In the genomic region with DNA sequence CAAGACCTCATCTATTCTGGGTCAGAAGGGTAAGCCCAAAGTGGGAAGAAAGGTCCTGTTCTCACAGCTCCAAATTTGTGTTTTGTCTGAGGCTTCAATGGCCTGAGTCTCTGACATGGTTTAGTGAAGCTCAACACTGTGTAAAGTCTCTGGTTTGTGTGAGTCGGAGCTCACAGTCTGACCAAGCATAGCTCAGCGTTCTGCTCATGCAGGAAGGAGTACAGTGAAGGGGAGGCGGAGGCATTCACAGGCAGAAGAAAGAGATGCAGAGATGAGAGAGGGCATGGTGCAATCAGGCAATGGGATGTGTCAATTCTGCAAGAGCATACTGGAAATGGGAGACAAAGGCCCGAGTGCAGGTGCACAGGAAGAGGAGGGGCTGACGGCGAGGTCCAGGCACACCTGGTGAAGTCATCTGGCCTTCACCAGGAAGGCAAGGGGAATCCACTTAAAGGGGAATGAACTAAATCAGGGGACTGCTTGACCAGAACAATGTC, we compare ENCODE assay signal across 28 cellular contexts.
A peak's percentile ranks its signal among the peaks of the same experiment; 100 is the strongest.
DNase-seq lines count a peak whose midpoint lies in the region; ATAC-seq lines count a peak whose summit lies in the region.
"Had no signal": no experiment of that assay in that cellular context is flagged by ENCODE, and none has a peak within 500 bp of the region (broad histone marks: within the 10 kb centered on the region; RNA-seq: fewer than 3 reads in every experiment).

No MANE protein-coding gene starts in this region.

- ATAC-seq in esophagus mucosa (peak; percentile 71), HG03159 (IDR thresholded peaks at IDR 0.05; ENCODE audit: unreplicated experiment) (no peak)
- ATAC-seq: activated naive CD4-positive, alpha-beta T cell treated with anti-CD3 and anti-CD28 coated beads, Interleukin-2, amount 50 U/mL, for 72 hours; gastrocnemius medialis; lower lobe of right lung; mucosa of descending colon; natural killer cell; pancreas; stimulated activated naive B cell treated with anti-CD40 and anti-IgM and Interleukin-4, amounts not matched to agents 10 μg/mL and 1 μg/mL and 100 μg/mL, for 72 hours had no signal

- DNase-seq in NCI-H2107 treated with DMSO at 0.1 percent for 48 hours (lab: John Stamatoyannopoulos, UW; ENCODE audit: unreplicated experiment) (peak; percentile 4), NCI-H2107 (lab: John Stamatoyannopoulos, UW) (no peak), NCI-H510A treated with DMSO at 0.1 percent for 48 hours (lab: John Stamatoyannopoulos, UW) (peak; percentile 8), renal cortical epithelial cell (ENCODE audit: low read depth) (peak; percentile 57), ureter (ENCODE audit: low spot score) (no peak), NAMALWA (ENCODE audit: low spot score) (no peak)
- DNase-seq: 8988T; activated CD4-positive, alpha-beta T cell treated with anti-CD3 and anti-CD28 coated beads for 48 hours; amygdala; COR-L47; DND-41; dorsolateral prefrontal cortex; gastrocnemius medialis; KG1; lower lobe of right lung; mucosa of descending colon; natural killer cell; NCI-H2171 treated with DMSO at 0.1 percent for 48 hours; NCI-H526; pancreas; Peyer's patch; retina; SHP77 treated with DMSO at 0.1 percent for 48 hours; stimulated activated naive B cell treated with anti-CD40 and anti-IgM and Interleukin-4, amounts not matched to agents 10 μg/mL and 1 μg/mL and 100 μg/mL, for 72 hours; T1000 had no signal

Comparison
In these comparisons a context has a peak if more than half of its experiments do, and no peak if none do; other contexts are left out.
1. DNase-seq: peak in NCI-H2107 treated with DMSO at 0.1 percent for 48 hours (single experiment), NCI-H510A treated with DMSO at 0.1 percent for 48 hours (single experiment) and renal cortical epithelial cell (single experiment); none in NCI-H2107 (single experiment), ureter (single experiment) and NAMALWA (single experiment).